18 cellular contexts compared by ENCODE assay signal in genomic region chr1:59641861-59642260, GRCh38.
"Had no signal": no experiment of that assay in that cellular context is flagged by ENCODE, and none has a peak within 500 bp of the region (broad histone marks: within the 10 kb centered on the region; RNA-seq: fewer than 3 reads in every experiment).

No MANE protein-coding gene starts in this region.

- H3K27ac Mint-ChIP-seq: activated B cell treated with CpG ODN at 0.5 μM for 24 hours; activated CD8-positive, alpha-beta T cell treated with anti-CD3 and anti-CD28 coated beads, Interleukin-2, amount 10 ng/mL, durations not matched to agents 7 days and 5 days; activated naive CD4-positive, alpha-beta T cell treated with anti-CD3 and anti-CD28 coated beads, Interleukin-2, amount 50 U/mL, for 72 hours; dendritic cell treated with granulocyte-macrophage colony-stimulating factor and Interleukin-4, amounts not matched to agents 40 ng/mL and 50 ng/mL, for 4 days; effector memory CD8-positive, alpha-beta T cell; stimulated activated naive CD8-positive, alpha-beta T cell treated with anti-CD3 and anti-CD28 coated beads, Interleukin-15, Interleukin-2, amounts not matched to agents 100 ng/mL and 50 ng/mL, for 24 hours had no signal

- DNase-seq: activated B cell treated with CpG ODN at 0.5 μM for 24 hours; activated CD4-positive, alpha-beta T cell treated with anti-CD3 and anti-CD28 coated beads for 48 hours; activated CD8-positive, alpha-beta memory T cell treated with anti-CD3 and anti-CD28 coated beads, Interleukin-2, amount 50 U/mL, for 4 hours; activated CD8-positive, alpha-beta T cell treated with anti-CD3 and anti-CD28 coated beads, Interleukin-2, amount 10 ng/mL, durations not matched to agents 7 days and 5 days; activated effector memory CD4-positive, alpha-beta T cell treated with anti-CD3 and anti-CD28 coated beads, Interleukin-2, amount 50 U/mL, for 16 hours; activated T-cell treated with anti-CD3 and anti-CD28 coated beads, Interleukin-2, amount 50 U/mL, for 48 hours; cerebellar nuclear complex; effector memory CD8-positive, alpha-beta T cell; kidney; left ventricle myocardium inferior; right cardiac atrium; upper lobe of right lung had no signal

- H3K4me1 Mint-ChIP-seq: activated B cell treated with CpG ODN at 0.5 μM for 24 hours had no signal

- H3K27ac ChIP-seq: gastroesophageal sphincter, left ventricle myocardium inferior, SJSA1, thoracic aorta, upper lobe of right lung had no signal

- ATAC-seq: activated CD8-positive, alpha-beta T cell treated with anti-CD3 and anti-CD28 coated beads, Interleukin-2, amount 10 ng/mL, durations not matched to agents 7 days and 5 days; activated naive CD4-positive, alpha-beta T cell treated with anti-CD3 and anti-CD28 coated beads, Interleukin-2, amount 50 U/mL, for 72 hours; effector memory CD8-positive, alpha-beta T cell; gastroesophageal sphincter; right cardiac atrium; upper lobe of right lung had no signal

- H3K4me3 ChIP-seq: gastroesophageal sphincter, left ventricle myocardium inferior, SJSA1, thoracic aorta, upper lobe of right lung had no signal

- H3K4me3 Mint-ChIP-seq: activated B cell treated with CpG ODN at 0.5 μM for 24 hours; activated CD8-positive, alpha-beta T cell treated with anti-CD3 and anti-CD28 coated beads, Interleukin-2, amount 10 ng/mL, durations not matched to agents 7 days and 5 days; dendritic cell treated with granulocyte-macrophage colony-stimulating factor and Interleukin-4, amounts not matched to agents 40 ng/mL and 50 ng/mL, for 4 days; effector memory CD8-positive, alpha-beta T cell; stimulated activated naive CD8-positive, alpha-beta T cell treated with anti-CD3 and anti-CD28 coated beads, Interleukin-15, Interleukin-2, amounts not matched to agents 100 ng/mL and 50 ng/mL, for 24 hours had no signal

- H3K27me3 ChIP-seq: gastroesophageal sphincter, SJSA1, upper lobe of right lung had no signal

- H3K36me3 Mint-ChIP-seq: activated naive CD4-positive, alpha-beta T cell treated with anti-CD3 and anti-CD28 coated beads, Interleukin-2, amount 50 U/mL, for 72 hours had no signal

- H3K4me1 ChIP-seq: left ventricle myocardium inferior, upper lobe of right lung had no signal

- H3K9me3 Mint-ChIP-seq: activated B cell treated with CpG ODN at 0.5 μM for 24 hours; activated naive CD4-positive, alpha-beta T cell treated with anti-CD3 and anti-CD28 coated beads, Interleukin-2, amount 50 U/mL, for 72 hours; dendritic cell treated with granulocyte-macrophage colony-stimulating factor and Interleukin-4, amounts not matched to agents 40 ng/mL and 50 ng/mL, for 4 days; effector memory CD8-positive, alpha-beta T cell; stimulated activated naive CD8-positive, alpha-beta T cell treated with anti-CD3 and anti-CD28 coated beads, Interleukin-15, Interleukin-2, amounts not matched to agents 100 ng/mL and 50 ng/mL, for 24 hours had no signal

- H3K27me3 Mint-ChIP-seq: activated B cell treated with CpG ODN at 0.5 μM for 24 hours; dendritic cell treated with granulocyte-macrophage colony-stimulating factor and Interleukin-4, amounts not matched to agents 40 ng/mL and 50 ng/mL, for 4 days; effector memory CD8-positive, alpha-beta T cell; stimulated activated naive CD8-positive, alpha-beta T cell treated with anti-CD3 and anti-CD28 coated beads, Interleukin-15, Interleukin-2, amounts not matched to agents 100 ng/mL and 50 ng/mL, for 24 hours had no signal

- H3K36me3 ChIP-seq: gastroesophageal sphincter, left ventricle myocardium inferior, SJSA1, thoracic aorta, upper lobe of right lung had no signal

- H3K9me3 ChIP-seq: gastroesophageal sphincter, left ventricle myocardium inferior, SJSA1, thoracic aorta, upper lobe of right lung had no signal
